In genomic region chr4:135672202-135672601, GRCh38 we compare ENCODE assay signal across 29 cellular contexts.
"Had no signal": no experiment of that assay in that cellular context is flagged by ENCODE, and none has a peak within 500 bp of the region (broad histone marks: within the 10 kb centered on the region; RNA-seq: fewer than 3 reads in every experiment).

No MANE protein-coding gene starts in this region.

- H3K27ac ChIP-seq: brain microvascular endothelial cell, epithelial cell of prostate, foreskin keratinocyte, gastrocnemius medialis, WERI-Rb-1 had no signal

- H3K9me3 ChIP-seq: gastrocnemius medialis had no signal

- H3K4me3 ChIP-seq: gastrocnemius medialis had no signal

- H3K4me1 ChIP-seq: foreskin keratinocyte had no signal

- H3K36me3 ChIP-seq: brain microvascular endothelial cell, gastrocnemius medialis, WERI-Rb-1 had no signal

- H3K27me3 ChIP-seq: brain microvascular endothelial cell, foreskin keratinocyte, gastrocnemius medialis had no signal

- ATAC-seq: activated CD4-positive, CD25-positive, alpha-beta regulatory T cell treated with anti-CD3 and anti-CD28 coated beads, Interleukin-2, amount 50 U/mL, for 24 hours; activated CD8-positive, alpha-beta memory T cell treated with anti-CD3 and anti-CD28 coated beads, Interleukin-2, amount 10 ng/mL, durations not matched to agents 7 days and 5 days; activated CD8-positive, alpha-beta T cell treated with anti-CD3 and anti-CD28 coated beads, Interleukin-2, amount 10 ng/mL, durations not matched to agents 7 days and 5 days; activated naive CD8-positive, alpha-beta T cell treated with anti-CD3 and anti-CD28 coated beads, Interleukin-2, amount 50 U/mL, for 24 hours; esophagus mucosa; foreskin keratinocyte; gastrocnemius medialis; T-helper 17 cell had no signal

- DNase-seq: activated B cell treated with CpG ODN at 0.5 μM for 24 hours; activated CD4-positive, alpha-beta memory T cell treated with anti-CD3 and anti-CD28 coated beads for 36 hours; activated CD4-positive, alpha-beta T cell treated with anti-CD3 and anti-CD28 coated beads for 48 hours; activated CD4-positive, alpha-beta T cell treated with anti-CD3 and anti-CD28 coated beads, Interleukin-2, amount 50 U/mL, for 1 hour; activated CD8-positive, alpha-beta memory T cell treated with anti-CD3 and anti-CD28 coated beads, Interleukin-2, amount 10 ng/mL, durations not matched to agents 7 days and 5 days; activated CD8-positive, alpha-beta memory T cell treated with anti-CD3 and anti-CD28 coated beads, Interleukin-2, amount 50 U/mL, for 4 hours; activated CD8-positive, alpha-beta T cell treated with anti-CD3 and anti-CD28 coated beads, Interleukin-2, amount 10 ng/mL, durations not matched to agents 7 days and 5 days; activated effector memory CD4-positive, alpha-beta T cell treated with anti-CD3 and anti-CD28 coated beads, Interleukin-2, amount 50 U/mL, for 16 hours; activated naive CD4-positive, alpha-beta T cell treated with anti-CD3 and anti-CD28 coated beads for 36 hours; activated naive CD8-positive, alpha-beta T cell treated with anti-CD3 and anti-CD28 coated beads for 36 hours; activated naive CD8-positive, alpha-beta T cell treated with anti-CD3 and anti-CD28 coated beads, Interleukin-2, amount 50 U/mL, for 24 hours; activated T-cell treated with anti-CD3 and anti-CD28 coated beads, Interleukin-2, amount 50 U/mL, for 1 hour; activated T-cell treated with anti-CD3 and anti-CD28 coated beads, Interleukin-2, amount 50 U/mL, for 48 hours; amniotic stem cell; anterior cingulate cortex; brain microvascular endothelial cell; caudate nucleus; cortex of kidney; effector CD8-positive, alpha-beta T cell; foreskin keratinocyte; gastrocnemius medialis; glutamatergic neuron; T-helper 1 cell; T-helper 17 cell; T1000; WERI-Rb-1 had no signal
